In genomic region chr11:64206457-64207246, GRCh38 we compare ENCODE assay signal across 8 cellular contexts. TPM values are rescaled to one million over a fixed set of nuclear protein-coding genes. Genes with fewer than 3 reads are reported as not detected.
A peak's percentile ranks its signal among the peaks of the same experiment; 100 is the strongest.
DNase-seq lines count a peak whose midpoint lies in the region; ATAC-seq and TF ChIP-seq lines count a peak whose summit lies in the region.

FERMT3 (plus strand) TSS chr11:64206721; CDS start chr11:64207365, 644 bp downstream.

- H3K27me3 ChIP-seq in OCI-LY3 (ENCODE audit: low read depth, low read length) (no peaks in the 10 kb centered on the region), right atrium auricular region (no peaks in the 10 kb centered on the region)

- H3K4me3 Mint-ChIP-seq in activated T-helper 2 cell treated with anti-CD3 and anti-CD28 coated beads, Interferon-gamma antibody, Interleukin-2, Interleukin-4, amounts not matched to agents 10 μg/mL and 5 μg/mL and 100 μg/mL, durations not matched to agents 14 hours and 24 hours and 36 hours (ENCODE audit: low read depth): peak within 1 kb of the TSS; percentile 92

- ATAC-seq in GM19035 (IDR thresholded peaks at IDR 0.05; ENCODE audit: unreplicated experiment) (peak; percentile 38), HG03159 (IDR thresholded peaks at IDR 0.05; ENCODE audit: unreplicated experiment) (no peak)

- H3K36me3 ChIP-seq in OCI-LY3 (replicated peaks; ENCODE audit: low read depth, low read length): peaks cover 52% of the 10 kb centered on the region
- H3K36me3 ChIP-seq in right atrium auricular region: peaks cover 39% of the 10 kb centered on the region

- peaks cover 31% of the 10 kb centered on the region for H3K79me2 ChIP-seq in OCI-LY3 (ENCODE audit: low read length)

- H2AFZ ChIP-seq in OCI-LY3 (ENCODE audit: low read depth, low read length): no peak within 1 kb of the TSS

- H3K27ac ChIP-seq in OCI-LY3 (ENCODE audit: low read length): peak within 1 kb of the TSS; percentile 88
- peak within 1 kb of the TSS; percentile 84 to 92 for H3K27ac ChIP-seq in right atrium auricular region

- H3K4me2 ChIP-seq in OCI-LY3 (ENCODE audit: low read length): peak within 1 kb of the TSS; percentile 95

- peak; percentile 74 for DNase-seq in activated T-helper 2 cell treated with anti-CD3 and anti-CD28 coated beads, Interferon-gamma antibody, Interleukin-2, Interleukin-4, amounts not matched to agents 10 μg/mL and 5 μg/mL and 100 μg/mL, durations not matched to agents 14 hours and 24 hours and 36 hours (ENCODE audit: low spot score)
- DNase-seq in right atrium auricular region (ENCODE audit: low spot score) (no peak), DMS 273 treated with DMSO at 0.1 percent for 48 hours (lab: John Stamatoyannopoulos, UW) (no peak), NCI-H82 (lab: John Stamatoyannopoulos, UW) (no peak)
- DNase-seq in stimulated activated CD4-positive, alpha-beta T cell treated with anti-CD3 and anti-CD28 coated beads, Interleukin-2, amount 100 ng/mL, for 4 hours (ENCODE audit: low read depth): peak; percentile 73

- intact Hi-C loops in activated T-helper 2 cell treated with anti-CD3 and anti-CD28 coated beads, Interferon-gamma antibody, Interleukin-2, Interleukin-4, amounts not matched to agents 10 μg/mL and 5 μg/mL and 100 μg/mL, durations not matched to agents 14 hours and 24 hours and 36 hours (cut with micrococcal nuclease): loop anchor here (1.0 to 5.0 kb wide), 5 partner anchors 19 to 151 kb away; partner anchors contain the start of genes FKBP2, NUDT22, RPS6KA4 and TRPT1

- H3K4me1 Mint-ChIP-seq in activated T-helper 2 cell treated with anti-CD3 and anti-CD28 coated beads, Interferon-gamma antibody, Interleukin-2, Interleukin-4, amounts not matched to agents 10 μg/mL and 5 μg/mL and 100 μg/mL, durations not matched to agents 14 hours and 24 hours and 36 hours (ENCODE audit: low read depth): peaks cover 25% of the 10 kb centered on the region

- peaks cover 47% of the 10 kb centered on the region for H3K4me1 ChIP-seq in OCI-LY3 (ENCODE audit: low read length)
- peaks cover 0 to 38% of the 10 kb centered on the region in 2 donors for H3K4me1 ChIP-seq in right atrium auricular region

- H3K4me3 ChIP-seq in OCI-LY3 (ENCODE audit: low read length): peak within 1 kb of the TSS; percentile 82
- H3K4me3 ChIP-seq in right atrium auricular region: peak within 1 kb of the TSS; percentile 43 to 49

- H3K27ac Mint-ChIP-seq in activated T-helper 2 cell treated with anti-CD3 and anti-CD28 coated beads, Interferon-gamma antibody, Interleukin-2, Interleukin-4, amounts not matched to agents 10 μg/mL and 5 μg/mL and 100 μg/mL, durations not matched to agents 14 hours and 24 hours and 36 hours: peak within 1 kb of the TSS; percentile 95

- peak within 1 kb of the TSS; percentile 94 for H3K9ac ChIP-seq in OCI-LY3 (ENCODE audit: low read length)

- H3K27me3 Mint-ChIP-seq in activated T-helper 2 cell treated with anti-CD3 and anti-CD28 coated beads, Interferon-gamma antibody, Interleukin-2, Interleukin-4, amounts not matched to agents 10 μg/mL and 5 μg/mL and 100 μg/mL, durations not matched to agents 14 hours and 24 hours and 36 hours (ENCODE audit: low read depth): no peaks in the 10 kb centered on the region

- H4K20me1 ChIP-seq in OCI-LY3 (ENCODE audit: insufficient read depth, low read length): no peaks in the 10 kb centered on the region

- H3K9me3 ChIP-seq in OCI-LY3 (ENCODE audit: insufficient read depth, low read length): no peaks in the 10 kb centered on the region
- H3K9me3 ChIP-seq in right atrium auricular region: no peaks in the 10 kb centered on the region

- no peak; the same call in 1 of the 2 replicates for TF ChIP-seq CTCF in OCI-LY3 (IDR thresholded peaks at IDR 0.05; ENCODE audit: low read depth, low read length)
- no peak for TF ChIP-seq CTCF in right atrium auricular region (IDR thresholded peaks at IDR 0.05)

- H3K9me3 Mint-ChIP-seq in activated T-helper 2 cell treated with anti-CD3 and anti-CD28 coated beads, Interferon-gamma antibody, Interleukin-2, Interleukin-4, amounts not matched to agents 10 μg/mL and 5 μg/mL and 100 μg/mL, durations not matched to agents 14 hours and 24 hours and 36 hours: no peaks in the 10 kb centered on the region

- peaks cover 90% of the 10 kb centered on the region for H3K36me3 Mint-ChIP-seq in activated T-helper 2 cell treated with anti-CD3 and anti-CD28 coated beads, Interferon-gamma antibody, Interleukin-2, Interleukin-4, amounts not matched to agents 10 μg/mL and 5 μg/mL and 100 μg/mL, durations not matched to agents 14 hours and 24 hours and 36 hours (ENCODE audit: low read depth)

RNA-seq across cellular contexts. Expression of gene FERMT3, which starts in this region (rescaled TPM):
- total RNA-seq in activated T-helper 2 cell treated with anti-CD3 and anti-CD28 coated beads, Interferon-gamma antibody, Interleukin-2, Interleukin-4, amounts not matched to agents 10 μg/mL and 5 μg/mL and 100 μg/mL, durations not matched to agents 14 hours and 24 hours and 36 hours: 197 and 202 TPM in 2 replicates
- total RNA-seq in right atrium auricular region: 10 to 100 TPM in 1 of 2 donors, 1 to 10 TPM in 1; 6.3 to 19.4 TPM

Comparison
In these comparisons a context has a peak if more than half of its experiments do, and no peak if none do; other contexts are left out.
1. DNase-seq: peak in activated T-helper 2 cell treated with anti-CD3 and anti-CD28 coated beads, Interferon-gamma antibody, Interleukin-2, Interleukin-4, amounts not matched to agents 10 μg/mL and 5 μg/mL and 100 μg/mL, durations not matched to agents 14 hours and 24 hours and 36 hours (single experiment) and stimulated activated CD4-positive, alpha-beta T cell treated with anti-CD3 and anti-CD28 coated beads, Interleukin-2, amount 100 ng/mL, for 4 hours (single experiment); none in right atrium auricular region (single experiment), DMS 273 treated with DMSO at 0.1 percent for 48 hours (single experiment) and NCI-H82 (single experiment).